Comparison of ENCODE assay signal across 1 cellular context in genomic region chr3:152268501-152269422, GRCh38.
TF ChIP-seq lines count a peak whose summit lies in the region.

A gene with protein sequence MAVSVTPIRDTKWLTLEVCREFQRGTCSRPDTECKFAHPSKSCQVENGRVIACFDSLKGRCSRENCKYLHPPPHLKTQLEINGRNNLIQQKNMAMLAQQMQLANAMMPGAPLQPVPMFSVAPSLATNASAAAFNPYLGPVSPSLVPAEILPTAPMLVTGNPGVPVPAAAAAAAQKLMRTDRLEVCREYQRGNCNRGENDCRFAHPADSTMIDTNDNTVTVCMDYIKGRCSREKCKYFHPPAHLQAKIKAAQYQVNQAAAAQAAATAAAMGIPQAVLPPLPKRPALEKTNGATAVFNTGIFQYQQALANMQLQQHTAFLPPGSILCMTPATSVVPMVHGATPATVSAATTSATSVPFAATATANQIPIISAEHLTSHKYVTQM (plus strand): TSS chr3:152268929. CDS start chr3:152300194, 31,265 bp downstream.

TF ChIP-seq in HepG2, 621 proteins besides CTCF, POLR2A, EP300 and RAD21 (continued from another document and continues in another):
- no peak for TF ChIP-seq USF2 (IDR thresholded peaks at IDR 0.05; ENCODE audit: low read depth, low read length)
- TF ChIP-seq USF2 (CRISPR knock-in tag; IDR thresholded peaks at IDR 0.05; ENCODE audit: borderline replicate concordance): peak; percentile 43; the same call in 1 of the 2 replicates
- TF ChIP-seq TEAD3 (CRISPR knock-in tag; optimal IDR thresholded peaks at IDR 0.05; ENCODE audit: borderline replicate concordance): no peak
- TF ChIP-seq MAF1 (CRISPR knock-in tag; IDR thresholded peaks at IDR 0.05; ENCODE audit: borderline replicate concordance): no peak; the same call in 1 of the 2 replicates
- peak; percentile 77 for TF ChIP-seq BHLHE40 (IDR thresholded peaks at IDR 0.05; ENCODE audit: low read length)
- TF ChIP-seq ZNF550 (CRISPR knock-in tag; IDR thresholded peaks at IDR 0.05; ENCODE audit: borderline replicate concordance): peak; percentile 62; the same call in 1 of the 2 replicates
- TF ChIP-seq NFKB2 (CRISPR knock-in tag; IDR thresholded peaks at IDR 0.05; ENCODE audit: borderline replicate concordance): peak; percentile 71
- TF ChIP-seq RFXAP (CRISPR knock-in tag; IDR thresholded peaks at IDR 0.05; ENCODE audit: borderline replicate concordance): peak; percentile 21; the same call in 1 of the 2 replicates
- no peak for TF ChIP-seq ZNF24 (IDR thresholded peaks at IDR 0.05)
- no peak for TF ChIP-seq ZNF138 (CRISPR knock-in tag; IDR thresholded peaks at IDR 0.05; ENCODE audit: low read depth)
- TF ChIP-seq PHF8 (CRISPR knock-in tag; IDR thresholded peaks at IDR 0.05): peak; percentile 33
- TF ChIP-seq, protein P1, sequence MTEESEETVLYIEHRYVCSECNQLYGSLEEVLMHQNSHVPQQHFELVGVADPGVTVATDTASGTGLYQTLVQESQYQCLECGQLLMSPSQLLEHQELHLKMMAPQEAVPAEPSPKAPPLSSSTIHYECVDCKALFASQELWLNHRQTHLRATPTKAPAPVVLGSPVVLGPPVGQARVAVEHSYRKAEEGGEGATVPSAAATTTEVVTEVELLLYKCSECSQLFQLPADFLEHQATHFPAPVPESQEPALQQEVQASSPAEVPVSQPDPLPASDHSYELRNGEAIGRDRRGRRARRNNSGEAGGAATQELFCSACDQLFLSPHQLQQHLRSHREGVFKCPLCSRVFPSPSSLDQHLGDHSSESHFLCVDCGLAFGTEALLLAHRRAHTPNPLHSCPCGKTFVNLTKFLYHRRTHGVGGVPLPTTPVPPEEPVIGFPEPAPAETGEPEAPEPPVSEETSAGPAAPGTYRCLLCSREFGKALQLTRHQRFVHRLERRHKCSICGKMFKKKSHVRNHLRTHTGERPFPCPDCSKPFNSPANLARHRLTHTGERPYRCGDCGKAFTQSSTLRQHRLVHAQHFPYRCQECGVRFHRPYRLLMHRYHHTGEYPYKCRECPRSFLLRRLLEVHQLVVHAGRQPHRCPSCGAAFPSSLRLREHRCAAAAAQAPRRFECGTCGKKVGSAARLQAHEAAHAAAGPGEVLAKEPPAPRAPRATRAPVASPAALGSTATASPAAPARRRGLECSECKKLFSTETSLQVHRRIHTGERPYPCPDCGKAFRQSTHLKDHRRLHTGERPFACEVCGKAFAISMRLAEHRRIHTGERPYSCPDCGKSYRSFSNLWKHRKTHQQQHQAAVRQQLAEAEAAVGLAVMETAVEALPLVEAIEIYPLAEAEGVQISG (CRISPR knock-in tag; IDR thresholded peaks at IDR 0.05): no peak; the same call in none of the 2 replicates
- TF ChIP-seq ISL2 (CRISPR knock-in tag; IDR thresholded peaks at IDR 0.05): peak; percentile 71
- TF ChIP-seq GLI4 (CRISPR knock-in tag; IDR thresholded peaks at IDR 0.05; ENCODE audit: borderline replicate concordance): no peak
- no peak; the same call in 1 of the 2 replicates for TF ChIP-seq FOSL2 (CRISPR knock-in tag; IDR thresholded peaks at IDR 0.05)
- no peak for TF ChIP-seq FOXP1 (IDR thresholded peaks at IDR 0.05)
- no peak for TF ChIP-seq FOXP1 (CRISPR knock-in tag; IDR thresholded peaks at IDR 0.05)
- 0 out of 2 replicates have a peak, but pooled peaks have one; percentile 15 for TF ChIP-seq STAT6 (CRISPR knock-in tag; IDR thresholded peaks at IDR 0.05; ENCODE audit: borderline replicate concordance)
- TF ChIP-seq, protein P2, sequence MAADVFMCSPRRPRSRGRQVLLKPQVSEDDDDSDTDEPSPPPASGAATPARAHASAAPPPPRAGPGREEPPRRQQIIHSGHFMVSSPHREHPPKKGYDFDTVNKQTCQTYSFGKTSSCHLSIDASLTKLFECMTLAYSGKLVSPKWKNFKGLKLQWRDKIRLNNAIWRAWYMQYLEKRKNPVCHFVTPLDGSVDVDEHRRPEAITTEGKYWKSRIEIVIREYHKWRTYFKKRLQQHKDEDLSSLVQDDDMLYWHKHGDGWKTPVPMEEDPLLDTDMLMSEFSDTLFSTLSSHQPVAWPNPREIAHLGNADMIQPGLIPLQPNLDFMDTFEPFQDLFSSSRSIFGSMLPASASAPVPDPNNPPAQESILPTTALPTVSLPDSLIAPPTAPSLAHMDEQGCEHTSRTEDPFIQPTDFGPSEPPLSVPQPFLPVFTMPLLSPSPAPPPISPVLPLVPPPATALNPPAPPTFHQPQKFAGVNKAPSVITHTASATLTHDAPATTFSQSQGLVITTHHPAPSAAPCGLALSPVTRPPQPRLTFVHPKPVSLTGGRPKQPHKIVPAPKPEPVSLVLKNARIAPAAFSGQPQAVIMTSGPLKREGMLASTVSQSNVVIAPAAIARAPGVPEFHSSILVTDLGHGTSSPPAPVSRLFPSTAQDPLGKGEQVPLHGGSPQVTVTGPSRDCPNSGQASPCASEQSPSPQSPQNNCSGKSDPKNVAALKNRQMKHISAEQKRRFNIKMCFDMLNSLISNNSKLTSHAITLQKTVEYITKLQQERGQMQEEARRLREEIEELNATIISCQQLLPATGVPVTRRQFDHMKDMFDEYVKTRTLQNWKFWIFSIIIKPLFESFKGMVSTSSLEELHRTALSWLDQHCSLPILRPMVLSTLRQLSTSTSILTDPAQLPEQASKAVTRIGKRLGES (CRISPR knock-in tag; IDR thresholded peaks at IDR 0.05; ENCODE audit: borderline replicate concordance): no peak
- peak; percentile 27; the same call in 1 of the 2 replicates for TF ChIP-seq ZZZ3 (CRISPR knock-in tag; IDR thresholded peaks at IDR 0.05; ENCODE audit: borderline replicate concordance)
- TF ChIP-seq RBFOX2 (IDR thresholded peaks at IDR 0.05; ENCODE audit: low read depth, low read length): peak; percentile 83
- 0 out of 2 replicates have a peak, but pooled peaks have one; percentile 23 for TF ChIP-seq ZBTB34 (CRISPR knock-in tag; IDR thresholded peaks at IDR 0.05)
- TF ChIP-seq, protein P3, sequence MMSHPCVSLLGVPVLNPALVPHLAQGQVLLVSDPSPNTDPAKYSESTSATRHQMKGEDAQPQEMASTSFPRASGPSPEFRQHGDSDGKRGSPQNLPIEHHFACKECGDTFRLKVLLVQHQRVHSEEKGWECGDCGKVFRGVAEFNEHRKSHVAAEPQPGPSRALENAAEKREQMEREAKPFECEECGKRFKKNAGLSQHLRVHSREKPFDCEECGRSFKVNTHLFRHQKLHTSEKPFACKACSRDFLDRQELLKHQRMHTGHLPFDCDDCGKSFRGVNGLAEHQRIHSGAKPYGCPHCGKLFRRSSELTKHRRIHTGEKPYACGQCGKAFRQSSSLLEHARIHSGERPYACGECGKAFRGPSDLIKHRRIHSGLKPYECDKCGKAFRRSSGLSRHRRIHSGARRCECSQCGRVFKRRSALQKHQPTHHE (CRISPR knock-in tag; IDR thresholded peaks at IDR 0.05; ENCODE audit: borderline replicate concordance): no peak
- TF ChIP-seq, protein P4, sequence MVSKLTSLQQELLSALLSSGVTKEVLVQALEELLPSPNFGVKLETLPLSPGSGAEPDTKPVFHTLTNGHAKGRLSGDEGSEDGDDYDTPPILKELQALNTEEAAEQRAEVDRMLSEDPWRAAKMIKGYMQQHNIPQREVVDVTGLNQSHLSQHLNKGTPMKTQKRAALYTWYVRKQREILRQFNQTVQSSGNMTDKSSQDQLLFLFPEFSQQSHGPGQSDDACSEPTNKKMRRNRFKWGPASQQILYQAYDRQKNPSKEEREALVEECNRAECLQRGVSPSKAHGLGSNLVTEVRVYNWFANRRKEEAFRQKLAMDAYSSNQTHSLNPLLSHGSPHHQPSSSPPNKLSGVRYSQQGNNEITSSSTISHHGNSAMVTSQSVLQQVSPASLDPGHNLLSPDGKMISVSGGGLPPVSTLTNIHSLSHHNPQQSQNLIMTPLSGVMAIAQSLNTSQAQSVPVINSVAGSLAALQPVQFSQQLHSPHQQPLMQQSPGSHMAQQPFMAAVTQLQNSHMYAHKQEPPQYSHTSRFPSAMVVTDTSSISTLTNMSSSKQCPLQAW (CRISPR knock-in tag; IDR thresholded peaks at IDR 0.05): no peak
- no peak for TF ChIP-seq SCMH1 (CRISPR knock-in tag; IDR thresholded peaks at IDR 0.05; ENCODE audit: borderline replicate concordance)
- peak; percentile 73; the same call in 1 of the 2 replicates for TF ChIP-seq ZNF501 (CRISPR knock-in tag; IDR thresholded peaks at IDR 0.05)
- peak; percentile 86 for TF ChIP-seq GABPB1 (CRISPR knock-in tag; IDR thresholded peaks at IDR 0.05)
- TF ChIP-seq PRPF4 (IDR thresholded peaks at IDR 0.05; ENCODE audit: low read depth, low read length, poor library complexity, severe bottlenecking): no peak
- no peak for TF ChIP-seq MTF2 (CRISPR knock-in tag; IDR thresholded peaks at IDR 0.05; ENCODE audit: borderline replicate concordance)
- TF ChIP-seq THAP11 (CRISPR knock-in tag; IDR thresholded peaks at IDR 0.05): peak; percentile 38; the same call in 1 of the 2 replicates
- peak; percentile 48; the same call in 1 of the 2 replicates for TF ChIP-seq IRX3 (CRISPR knock-in tag; IDR thresholded peaks at IDR 0.05; ENCODE audit: borderline replicate concordance, low read depth)
- peak; percentile 51; the same call in 1 of the 2 replicates for TF ChIP-seq ZMYM4 (CRISPR knock-in tag; IDR thresholded peaks at IDR 0.05)
- TF ChIP-seq, protein P5, sequence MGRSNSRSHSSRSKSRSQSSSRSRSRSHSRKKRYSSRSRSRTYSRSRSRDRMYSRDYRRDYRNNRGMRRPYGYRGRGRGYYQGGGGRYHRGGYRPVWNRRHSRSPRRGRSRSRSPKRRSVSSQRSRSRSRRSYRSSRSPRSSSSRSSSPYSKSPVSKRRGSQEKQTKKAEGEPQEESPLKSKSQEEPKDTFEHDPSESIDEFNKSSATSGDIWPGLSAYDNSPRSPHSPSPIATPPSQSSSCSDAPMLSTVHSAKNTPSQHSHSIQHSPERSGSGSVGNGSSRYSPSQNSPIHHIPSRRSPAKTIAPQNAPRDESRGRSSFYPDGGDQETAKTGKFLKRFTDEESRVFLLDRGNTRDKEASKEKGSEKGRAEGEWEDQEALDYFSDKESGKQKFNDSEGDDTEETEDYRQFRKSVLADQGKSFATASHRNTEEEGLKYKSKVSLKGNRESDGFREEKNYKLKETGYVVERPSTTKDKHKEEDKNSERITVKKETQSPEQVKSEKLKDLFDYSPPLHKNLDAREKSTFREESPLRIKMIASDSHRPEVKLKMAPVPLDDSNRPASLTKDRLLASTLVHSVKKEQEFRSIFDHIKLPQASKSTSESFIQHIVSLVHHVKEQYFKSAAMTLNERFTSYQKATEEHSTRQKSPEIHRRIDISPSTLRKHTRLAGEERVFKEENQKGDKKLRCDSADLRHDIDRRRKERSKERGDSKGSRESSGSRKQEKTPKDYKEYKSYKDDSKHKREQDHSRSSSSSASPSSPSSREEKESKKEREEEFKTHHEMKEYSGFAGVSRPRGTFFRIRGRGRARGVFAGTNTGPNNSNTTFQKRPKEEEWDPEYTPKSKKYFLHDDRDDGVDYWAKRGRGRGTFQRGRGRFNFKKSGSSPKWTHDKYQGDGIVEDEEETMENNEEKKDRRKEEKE (IDR thresholded peaks at IDR 0.05): no peak
- no peak; the same call in 1 of the 2 replicates for TF ChIP-seq RXRB (CRISPR knock-in tag; IDR thresholded peaks at IDR 0.05; ENCODE audit: borderline replicate concordance)
- no peak for TF ChIP-seq PHF5A (CRISPR knock-in tag; IDR thresholded peaks at IDR 0.05; ENCODE audit: low read depth, unreplicated experiment)
- TF ChIP-seq ZFP41 (CRISPR knock-in tag; IDR thresholded peaks at IDR 0.05; ENCODE audit: borderline replicate concordance): peak; percentile 51; the same call in 1 of the 2 replicates
- no peak; the same call in 1 of the 2 replicates for TF ChIP-seq NKX3-1 (CRISPR knock-in tag; IDR thresholded peaks at IDR 0.05)
- TF ChIP-seq ZBTB42 (CRISPR knock-in tag; IDR thresholded peaks at IDR 0.05): peak; percentile 40; the same call in 1 of the 2 replicates
- TF ChIP-seq HES4 (CRISPR knock-in tag; IDR thresholded peaks at IDR 0.05; ENCODE audit: borderline replicate concordance): peak; percentile 56; the same call in 1 of the 2 replicates
- no peak for TF ChIP-seq SMARCC2 (IDR thresholded peaks at IDR 0.05)
